In the genomic region with DNA sequence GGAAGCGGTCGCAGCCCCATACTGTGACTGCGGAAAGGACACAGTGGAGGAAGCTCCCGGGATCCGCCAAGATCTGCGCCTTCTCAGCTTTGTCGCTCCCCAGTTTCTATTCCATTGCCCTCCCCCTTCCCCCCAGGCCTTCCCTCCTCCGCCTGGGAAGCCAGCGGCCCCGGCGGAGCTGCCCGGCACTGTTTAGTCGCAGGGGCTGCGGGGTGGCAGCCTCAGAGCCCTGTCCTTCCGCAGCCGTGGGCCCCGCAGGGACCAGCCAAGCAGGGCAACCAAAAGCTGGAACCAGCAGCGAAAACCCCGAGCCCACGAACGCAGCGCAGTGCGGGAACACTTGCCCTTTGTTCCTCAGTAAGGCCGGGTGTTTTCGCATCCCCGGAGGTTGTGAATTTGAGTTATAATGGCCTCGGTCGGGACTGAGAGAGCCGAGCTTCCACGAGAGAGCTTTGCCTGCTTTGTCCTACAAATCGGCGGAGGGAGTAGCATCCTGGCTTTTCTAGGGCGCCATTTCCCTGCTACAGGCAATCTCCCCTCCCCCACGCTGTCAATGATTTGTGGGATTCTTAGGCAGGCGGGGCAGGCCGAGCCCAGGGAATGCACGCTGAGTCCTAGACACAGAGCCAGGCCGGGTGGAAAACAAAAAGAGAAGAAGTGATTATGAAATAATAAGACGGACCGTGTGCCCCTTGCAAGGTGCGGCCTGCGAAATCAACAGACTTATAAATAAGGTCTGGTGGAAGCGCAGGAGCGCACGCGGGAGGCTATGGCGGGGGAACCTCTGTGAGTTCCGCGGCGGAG, we compare ENCODE assay signal across 8 cellular contexts. TPM values are rescaled to one million over a fixed set of nuclear protein-coding genes. Genes with fewer than 3 reads are reported as not detected.
DNase-seq lines count a peak whose midpoint lies in the region; ATAC-seq and TF ChIP-seq lines count a peak whose summit lies in the region.

No MANE protein-coding gene starts in this region.

- DNase-seq in DMS 273 treated with DMSO at 0.1 percent for 48 hours (lab: John Stamatoyannopoulos, UW) = peak; percentile 37
- peak; percentile 85 for DNase-seq in NCI-H1694 treated with DMSO at 0.1 percent for 48 hours (lab: John Stamatoyannopoulos, UW)
- peak; percentile 95 for DNase-seq in adipocyte (ENCODE audit: low read depth)
- DNase-seq in heart right ventricle = peak in 1 of 2 donors; percentile 84
- peak; percentile 94 for DNase-seq in osteoblast (ENCODE audit: insufficient read length, low spot score, missing footprints)
- DNase-seq in T-helper 2 cell = no peak

- H3K9me3 ChIP-seq in adipocyte (ENCODE audit: control insufficient read depth, low read length) (no peaks in the 10 kb centered on the region), heart right ventricle (no peaks in the 10 kb centered on the region), osteoblast (ENCODE audit: low read depth, low read length) (no peaks in the 10 kb centered on the region)

- H2AFZ ChIP-seq in osteoblast (ENCODE audit: low read length) = peak overlapping the region; percentile 99

- no peaks in the 10 kb centered on the region for H3K79me2 ChIP-seq in osteoblast (ENCODE audit: insufficient read depth, low read length)

- H4K20me1 ChIP-seq in osteoblast (ENCODE audit: insufficient read depth, low read length) = peaks cover 2% of the 10 kb centered on the region

- H3K4me2 ChIP-seq in osteoblast (ENCODE audit: insufficient read depth, low read length) = peak overlapping the region; percentile 92

- peak; percentile 66 to 89 (median 84) for ATAC-seq in heart right ventricle
- ATAC-seq in HG02973 (IDR thresholded peaks at IDR 0.05; ENCODE audit: unreplicated experiment) = no peak
- no peak for ATAC-seq in GM19324 (IDR thresholded peaks at IDR 0.05; ENCODE audit: low FRiP score, unreplicated experiment)

- intact Hi-C loops in heart right ventricle (cut with DNase I) = loop anchor here in 2 of 10 donors (5.0 kb wide), 1 partner anchor 69 kb away; no protein-coding TSS in a partner anchor

- H3K27ac ChIP-seq in heart right ventricle (peak overlapping the region in 9 of 10 donors; percentile 51 to 79 (median 72)), osteoblast (ENCODE audit: low read depth, low read length) (peak overlapping the region; percentile 62)

- no peak for TF ChIP-seq CTCF in heart right ventricle (IDR thresholded peaks at IDR 0.05)
- no peak for TF ChIP-seq CTCF in osteoblast (IDR thresholded peaks at IDR 0.05; ENCODE audit: extremely low read depth, low read depth, low read length)

- WGBS in heart right ventricle, 2 donors = 0 to 1% methylated on average over 50 of the region's 50 CpGs

- H3K9ac ChIP-seq in adipocyte (ENCODE audit: low read length) = peak overlapping the region; percentile 79

- H3K36me3 ChIP-seq in adipocyte (ENCODE audit: control insufficient read depth, insufficient read depth, low read length, severe bottlenecking) (no peaks in the 10 kb centered on the region), heart right ventricle (no peaks in the 10 kb centered on the region), osteoblast (ENCODE audit: insufficient read depth, low read length) (no peaks in the 10 kb centered on the region)

- peak overlapping the region; percentile 86 for H3K4me3 ChIP-seq in adipocyte (ENCODE audit: low read length)
- H3K4me3 ChIP-seq in heart right ventricle = peak overlapping the region; percentile 54 to 76 (median 59)
- peak overlapping the region; percentile 90 for H3K4me3 ChIP-seq in osteoblast (ENCODE audit: insufficient read depth, low read length)

- H3K27me3 ChIP-seq in adipocyte (replicated peaks; ENCODE audit: control insufficient read depth, insufficient read depth, low read length) (peaks cover 79% of the 10 kb centered on the region), heart right ventricle (peaks cover 0 to 99% (median 83%) of the 10 kb centered on the region in 7 donors), osteoblast (ENCODE audit: insufficient read depth, low read length) (peaks cover 88% of the 10 kb centered on the region)

- H3K4me1 ChIP-seq in adipocyte (ENCODE audit: control insufficient read depth, insufficient read depth, low read length) = peaks cover 24% of the 10 kb centered on the region
- peaks cover 21 to 58% (median 46%) of the 10 kb centered on the region in 9 donors for H3K4me1 ChIP-seq in heart right ventricle
- peaks cover 18% of the 10 kb centered on the region for H3K4me1 ChIP-seq in osteoblast (ENCODE audit: insufficient read depth, low read length)

RNA-seq across cellular contexts. Expression of gene TUBB2B, which starts 4.0 kb away (rescaled TPM):
- total RNA-seq in heart right ventricle = 1 to 10 TPM in 5 of 10 donors, under 1 TPM in 5; 0.28 to 3.6 (median 0.94) TPM
- polyA plus RNA-seq in heart right ventricle = 1 to 10 TPM in 1 of 2 donors, under 1 TPM in 1; 0.59 to 3.4 TPM
- total RNA-seq in osteoblast = 5.6 and 9.0 TPM in 2 replicates

RNA-seq across cellular contexts. Expression of gene PSMG4, which starts 27.3 kb away (rescaled TPM):
- 10 to 100 TPM in 5 of 10 donors, 1 to 10 TPM in 5; 8.1 to 10.8 (median 10.0) TPM for total RNA-seq in heart right ventricle
- polyA plus RNA-seq in heart right ventricle = 10 to 100 TPM; 14.0 to 38.6 TPM
- total RNA-seq in osteoblast = 19.4 and 24.6 TPM in 2 replicates

Comparison
In these comparisons a context has a peak if more than half of its experiments do, and no peak if none do; other contexts are left out.
1. DNase-seq: peak in DMS 273 treated with DMSO at 0.1 percent for 48 hours (single experiment), NCI-H1694 treated with DMSO at 0.1 percent for 48 hours (single experiment), adipocyte (single experiment) and osteoblast (single experiment); none in T-helper 2 cell (0 of 5).
2. ATAC-seq: peak in heart right ventricle (8 of 8); none in HG02973 (single experiment) and GM19324 (single experiment).
3. Peak in every context shown above with its lines, with median percentiles within 50 percentile points of each other: H3K4me3 ChIP-seq.